17 cellular contexts compared by ENCODE assay signal in genomic region chr3:156044634-156044975, GRCh38.
"Had no signal": no experiment of that assay in that cellular context is flagged by ENCODE, and none has a peak within 500 bp of the region (broad histone marks: within the 10 kb centered on the region; RNA-seq: fewer than 3 reads in every experiment).

No MANE protein-coding gene starts in this region.

- ATAC-seq: natural killer cell; psoas muscle; sciatic nerve; stimulated activated naive B cell treated with anti-CD40 and anti-IgM and Interleukin-4, amounts not matched to agents 10 μg/mL and 1 μg/mL and 100 μg/mL, for 72 hours; stimulated activated naive CD8-positive, alpha-beta T cell treated with anti-CD3 and anti-CD28 coated beads, Interleukin-15, Interleukin-2, amounts not matched to agents 100 U/mL and 50 U/mL, for 24 hours had no signal

- H3K79me2 ChIP-seq: hepatocyte had no signal

- H2AFZ ChIP-seq: hepatocyte had no signal

- H3K4me3 ChIP-seq: hepatocyte, left ventricle myocardium inferior, lung, pancreas, psoas muscle, skin epidermis, stomach, testis, thyroid gland, transverse colon, upper lobe of left lung, vagina had no signal

- DNase-seq: islet precursor cell had no signal

- FAIRE-seq: pancreas had no signal

- H3K9me3 ChIP-seq: left ventricle myocardium inferior, pancreas, psoas muscle, stomach, testis, thyroid gland, transverse colon, upper lobe of left lung, vagina had no signal

- H3K27ac ChIP-seq: hepatocyte, left ventricle myocardium inferior, pancreas, psoas muscle, skin epidermis, stomach, testis, thyroid gland, transverse colon, upper lobe of left lung, vagina had no signal

- H3K4me2 ChIP-seq: hepatocyte had no signal

- H3K36me3 ChIP-seq: left ventricle myocardium inferior, pancreas, stomach, thyroid gland, transverse colon, upper lobe of left lung, vagina had no signal

- H3K4me1 ChIP-seq: left ventricle myocardium inferior, pancreas, psoas muscle, stomach, testis, thyroid gland, transverse colon, upper lobe of left lung, vagina had no signal

- H3K27me3 ChIP-seq: hepatocyte, pancreas, stomach, testis, thyroid gland, transverse colon, upper lobe of left lung, vagina had no signal
